In the genomic region with DNA sequence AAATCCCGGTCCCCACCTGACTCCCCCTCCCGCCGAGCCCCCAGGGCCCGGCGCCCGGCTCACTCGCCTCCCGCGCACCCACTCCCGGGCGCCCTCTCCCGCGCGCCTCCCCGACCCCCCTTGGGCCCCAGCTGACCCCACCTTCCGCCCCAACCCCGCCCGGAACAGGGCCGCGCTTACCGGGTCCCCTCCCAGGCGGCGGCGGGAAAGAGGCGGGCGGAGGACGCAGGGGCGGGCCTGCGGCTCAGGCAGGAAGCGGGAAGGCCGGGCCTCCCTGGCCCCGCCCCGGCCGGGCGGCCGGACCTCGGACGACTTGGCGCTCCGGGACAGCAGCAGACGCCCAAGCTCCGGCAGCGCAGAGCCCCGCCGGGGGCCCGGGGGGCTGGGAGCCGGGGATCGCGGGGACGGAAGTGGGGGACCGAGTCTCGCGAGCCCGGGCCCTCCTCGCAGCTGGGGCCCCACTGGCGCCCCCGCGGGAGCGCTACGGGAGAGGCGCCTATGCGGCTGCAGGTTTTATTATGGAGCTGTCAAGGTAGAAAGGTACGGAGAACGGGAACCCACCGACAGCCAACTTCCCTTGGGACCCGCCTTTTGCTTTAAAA, we compare ENCODE assay signal across 8 cellular contexts. TPM values are rescaled to one million over a fixed set of nuclear protein-coding genes. Genes with fewer than 3 reads are reported as not detected.
DNase-seq lines count a peak whose midpoint lies in the region; ATAC-seq and TF ChIP-seq lines count a peak whose summit lies in the region.

A gene (minus strand): TSS at position 212 of the 602 bp plus-strand sequence. CDS start 15,905 bp downstream, outside the sequence.

- no peaks in the 10 kb centered on the region for H3K27me3 Mint-ChIP-seq in T-helper 17 cell

- H3K4me1 Mint-ChIP-seq in T-helper 17 cell = peaks cover 9% of the 10 kb centered on the region

- in situ Hi-C loops in GM13977 (cut with MboI; ENCODE audit: low pct_unique_long_range_greater_than_20kb, low sequenced_read_pairs, unreplicated experiment) = no loop called here

- H3K36me3 ChIP-seq in urinary bladder (ENCODE audit: insufficient read depth) = no peaks in the 10 kb centered on the region

- peak within 1 kb of the TSS; percentile 92 for H3K4me3 ChIP-seq in urinary bladder (ENCODE audit: low read depth, low read length)

- no peaks in the 10 kb centered on the region for H3K4me1 ChIP-seq in urinary bladder (ENCODE audit: insufficient read depth)

- WGBS in urinary bladder = under 1% methylated on average over 65 of the region's 66 CpGs

- H3K9me3 ChIP-seq in T-helper 17 cell (ENCODE audit: control insufficient read depth, low read length, poor library complexity, severe bottlenecking) = no peaks in the 10 kb centered on the region

- peak within 1 kb of the TSS; percentile 93 for H3K27ac Mint-ChIP-seq in T-helper 17 cell

- DNase-seq in GM13977 (ENCODE audit: low spot score) (peak; percentile 97), NCI-H1436 treated with DMSO at 0.1 percent for 48 hours (lab: John Stamatoyannopoulos, UW) (peak; percentile 23), T-helper 17 cell (peak; percentile 72 to 75 (median 75)), amygdala (lab: John Stamatoyannopoulos, UW) (peak in 55 of 56 donors; percentile 24 to 86 (median 73)), left ventricle myocardium superior (peak; percentile 95), pulmonary artery endothelial cell (ENCODE audit: low read depth, low spot score) (no peak)

- intact Hi-C loops in left ventricle myocardium superior (cut with micrococcal nuclease) = no loop called here

- H3K4me3 Mint-ChIP-seq in T-helper 17 cell = peak within 1 kb of the TSS; percentile 93

- peak; percentile 64 for TF ChIP-seq CTCF in GM13977 (IDR thresholded peaks at IDR 0.05; ENCODE audit: extremely low read depth, insufficient read depth, missing control alignments)

- no peaks in the 10 kb centered on the region for H3K36me3 Mint-ChIP-seq in T-helper 17 cell (ENCODE audit: low read depth)

- ATAC-seq in HG02840 (IDR thresholded peaks at IDR 0.05; ENCODE audit: low FRiP score, unreplicated experiment) (peak; percentile 88), T-helper 17 cell (peak; percentile 93), left ventricle myocardium superior (peak; percentile 98)

- H3K27ac ChIP-seq in urinary bladder (ENCODE audit: low read depth) = peak within 1 kb of the TSS; percentile 93

RNA-seq across cellular contexts. Expression of the gene that starts here (rescaled TPM):
- total RNA-seq in T-helper 17 cell (10 to 100 TPM; 34.3 to 34.7 TPM), left ventricle myocardium superior (35.4 TPM), pulmonary artery endothelial cell (55.3 and 58.8 TPM in 2 replicates), urinary bladder (36.3 TPM)
- polyA plus RNA-seq in urinary bladder = 57.1 TPM
